Comparison of ENCODE assay signal across 14 cellular contexts in the genomic region with DNA sequence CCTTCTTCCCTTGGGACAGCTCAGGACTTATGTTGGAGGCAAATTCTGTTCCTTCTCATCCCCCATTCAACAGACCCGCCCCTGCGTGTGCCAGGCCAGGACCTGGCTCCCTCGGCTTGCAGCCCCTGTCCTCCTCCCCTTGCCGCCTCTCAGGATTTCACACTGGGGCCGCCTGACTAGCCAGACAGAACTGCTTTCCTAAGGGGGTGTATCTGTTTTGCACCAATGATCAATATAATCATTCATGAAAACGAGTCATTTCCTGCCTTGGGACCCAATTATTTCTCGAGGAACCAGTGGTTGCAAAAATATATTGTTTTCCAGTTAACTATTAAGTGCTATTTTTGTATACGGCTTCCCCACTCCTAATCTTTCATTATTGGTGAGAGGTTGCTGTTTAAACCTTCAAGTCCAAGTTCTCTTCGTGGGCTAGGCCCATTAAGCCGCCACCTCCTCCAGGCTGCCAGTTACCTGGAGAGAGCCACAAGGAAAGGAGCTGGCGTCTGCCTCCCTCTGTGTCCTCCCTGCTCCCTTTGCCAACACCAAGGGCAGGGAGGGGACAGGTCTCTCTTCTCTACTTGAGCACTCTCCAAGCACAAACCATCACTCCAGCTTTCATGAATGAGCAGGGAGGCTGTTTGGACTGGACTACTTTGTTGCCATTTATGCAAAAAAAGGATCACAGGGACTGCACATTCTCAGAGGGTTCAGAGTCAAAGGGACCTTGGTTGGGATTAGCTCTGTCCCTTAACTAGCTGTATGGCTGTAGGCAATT. TPM values are rescaled to one million over a fixed set of nuclear protein-coding genes. Genes with fewer than 3 reads are reported as not detected.
DNase-seq lines count a peak whose midpoint lies in the region; ATAC-seq and TF ChIP-seq lines count a peak whose summit lies in the region.
"Had no signal": no experiment of that assay in that cellular context is flagged by ENCODE, and none has a peak within 500 bp of the region (broad histone marks: within the 10 kb centered on the region; RNA-seq: fewer than 3 reads in every experiment).

No MANE protein-coding gene starts in this region.

- DNase-seq in left ventricle myocardium inferior, result no peak
- DNase-seq in Right ventricle myocardium superior, result no peak
- no peak for DNase-seq in NT2/D1 (ENCODE audit: low read depth, low spot score)
- DNase-seq in esophagus squamous epithelium (lab: John Stamatoyannopoulos, UW), result no peak
- DNase-seq in thyroid gland, result peak; percentile 70 to 76
- no peak for DNase-seq in retina
- no peak for DNase-seq in NAMALWA (ENCODE audit: low spot score)
- DNase-seq: activated CD4-positive, CD25-positive, alpha-beta regulatory T cell; AML-193; NCI-H1048; NCI-H345; OCI-M1 had no signal

- H3K27me3 ChIP-seq in left ventricle myocardium inferior (ENCODE audit: low read depth) (no peaks in the 10 kb centered on the region), NT2/D1 (ENCODE audit: insufficient read depth, insufficient read length) (no peaks in the 10 kb centered on the region), esophagus squamous epithelium (no peaks in the 10 kb centered on the region), thyroid gland (no peaks in the 10 kb centered on the region)
- H3K27me3 ChIP-seq: foreskin keratinocyte had no signal

- no peak for TF ChIP-seq POLR2A in esophagus squamous epithelium (IDR thresholded peaks at IDR 0.05)
- no peak for TF ChIP-seq POLR2A in thyroid gland (IDR thresholded peaks at IDR 0.05)

- H3K9me3 ChIP-seq in left ventricle myocardium inferior (replicated peaks) (no peaks in the 10 kb centered on the region), NT2/D1 (ENCODE audit: insufficient read depth, low read length) (no peaks in the 10 kb centered on the region), esophagus squamous epithelium (no peaks in the 10 kb centered on the region), thyroid gland (no peaks in the 10 kb centered on the region)

- peaks cover 66% of the 10 kb centered on the region for H3K4me1 ChIP-seq in left ventricle myocardium inferior
- peaks cover 22% of the 10 kb centered on the region for H3K4me1 ChIP-seq in NT2/D1 (ENCODE audit: insufficient read depth, insufficient read length)
- peaks cover 17 to 97% (median 63%) of the 10 kb centered on the region in 3 donors for H3K4me1 ChIP-seq in esophagus squamous epithelium
- peaks cover 37 to 44% of the 10 kb centered on the region in 2 donors for H3K4me1 ChIP-seq in thyroid gland

- peak overlapping the region; percentile 23 for H3K9ac ChIP-seq in NT2/D1 (ENCODE audit: insufficient read length, low read depth)

- 69 to 71% methylated on average over 11 of the region's 11 CpGs for WGBS in esophagus squamous epithelium, 2 donors
- 59 to 65% methylated on average over 11 of the region's 11 CpGs for WGBS in thyroid gland, 2 donors

- TF ChIP-seq CTCF in left ventricle myocardium inferior (IDR thresholded peaks at IDR 0.05; ENCODE audit: borderline replicate concordance) (no peak), esophagus squamous epithelium (IDR thresholded peaks at IDR 0.05) (no peak), thyroid gland (IDR thresholded peaks at IDR 0.05) (no peak)

- ATAC-seq in Right ventricle myocardium superior (ENCODE audit: poor library complexity) (no peak), GM19455 (IDR thresholded peaks at IDR 0.05; ENCODE audit: unreplicated experiment) (no peak)
- ATAC-seq: foreskin keratinocyte had no signal

- intact Hi-C loops in left ventricle myocardium inferior (cut with micrococcal nuclease) (no loop called here), Right ventricle myocardium superior (cut with DNase I) (no loop called here), esophagus squamous epithelium (cut with DNase I) (no loop called here), thyroid gland (cut with DNase I) (no loop called here)

- no peaks in the 10 kb centered on the region for H3K36me3 ChIP-seq in left ventricle myocardium inferior
- peaks cover 11% of the 10 kb centered on the region for H3K36me3 ChIP-seq in NT2/D1 (ENCODE audit: insufficient read depth, insufficient read length, low read length)
- H3K36me3 ChIP-seq in esophagus squamous epithelium, result no peaks in the 10 kb centered on the region
- H3K36me3 ChIP-seq in thyroid gland, result no peaks in the 10 kb centered on the region

- H3K4me3 ChIP-seq in left ventricle myocardium inferior, result no peak overlapping the region
- H3K4me3 ChIP-seq in NT2/D1 (ENCODE audit: insufficient read length, low read depth), result no peak overlapping the region
- H3K4me3 ChIP-seq in esophagus squamous epithelium, result no peak overlapping the region
- H3K4me3 ChIP-seq in thyroid gland (replicated peaks in 1 of 3), result no peak overlapping the region

- peak overlapping the region; percentile 72 for H3K27ac ChIP-seq in left ventricle myocardium inferior (replicated peaks)
- H3K27ac ChIP-seq in esophagus squamous epithelium, result peak overlapping the region; percentile 4 to 99 (median 90)
- peak overlapping the region; percentile 36 to 51 (median 45) for H3K27ac ChIP-seq in thyroid gland

RNA-seq across cellular contexts. Expression of a gene that starts 8.9 kb away (rescaled TPM):
- 25.9 TPM for total RNA-seq in left ventricle myocardium inferior
- total RNA-seq in Right ventricle myocardium superior, result 25.3 TPM
- total RNA-seq in esophagus squamous epithelium, result 10 to 100 TPM; 23.8 to 44.1 (median 34.7) TPM
- 100 to 1,000 TPM in 1 of 4 donors, 10 to 100 TPM in 3; 53.5 to 102 (median 72.9) TPM for total RNA-seq in thyroid gland

RNA-seq across cellular contexts. Expression of a gene that starts 18.6 kb away (rescaled TPM):
- total RNA-seq in left ventricle myocardium inferior (86.0 TPM), Right ventricle myocardium superior (84.5 TPM), esophagus squamous epithelium (10 to 100 TPM; 54.6 to 66.2 (median 57.8) TPM), thyroid gland (10 to 100 TPM; 71.7 to 98.9 (median 85.2) TPM)

Comparison
In these comparisons a context has a peak if more than half of its experiments do, and no peak if none do; other contexts are left out.
1. DNase-seq: peak in thyroid gland (2 of 2); none in left ventricle myocardium inferior (single experiment), Right ventricle myocardium superior (single experiment), NT2/D1 (single experiment), esophagus squamous epithelium (single experiment), retina (single experiment) and NAMALWA (single experiment).
2. Peak in every context shown above with its lines, with median percentiles within 50 percentile points of each other: H3K27ac ChIP-seq.